In genomic region chr5:72959257-72959656, GRCh38 we compare ENCODE assay signal across 22 cellular contexts.
"Had no signal": no experiment of that assay in that cellular context is flagged by ENCODE, and none has a peak within 500 bp of the region (broad histone marks: within the 10 kb centered on the region; RNA-seq: fewer than 3 reads in every experiment).

No MANE protein-coding gene starts in this region.

- H3K27ac ChIP-seq: KMS-11, RWPE1 had no signal

- H3K9me3 ChIP-seq: SK-N-SH had no signal

- H3K9ac ChIP-seq: KMS-11, SK-N-SH had no signal

- H3K4me2 ChIP-seq: KMS-11, SK-N-SH had no signal

- ATAC-seq: Panc1, PC-3 had no signal

- DNase-seq: IMR-90, Kasumi-1, MV-4-11, NCI-H1092, NCI-H1105 treated with DMSO at 0.1 percent for 48 hours, NCI-H1417 treated with DMSO at 0.1 percent for 48 hours, NCI-H146, NCI-H1694 treated with DMSO at 0.1 percent for 48 hours, NCI-H1930, NCI-H2081, NCI-H2107, NCI-H2227 treated with DMSO at 0.1 percent for 48 hours, NCI-H524, NCI-H526 treated with DMSO at 0.1 percent for 48 hours, NCI-H748 treated with DMSO at 0.1 percent for 48 hours, PC-3, SHP77, SK-N-SH, SW 1271 had no signal
